Comparison of ENCODE assay signal across 22 cellular contexts in genomic region chr7:40761757-40762342, GRCh38.
DNase-seq lines count a peak whose midpoint lies in the region; ATAC-seq and TF ChIP-seq lines count a peak whose summit lies in the region.
"Had no signal": no experiment of that assay in that cellular context is flagged by ENCODE, and none has a peak within 500 bp of the region (broad histone marks: within the 10 kb centered on the region; RNA-seq: fewer than 3 reads in every experiment).

No MANE protein-coding gene starts in this region.

- H3K27ac ChIP-seq in C4-2B (no peak overlapping the region), VCaP (peak overlapping the region; percentile 64), neuronal stem cell (replicated peaks; ENCODE audit: low read length) (no peak overlapping the region)
- H3K27ac ChIP-seq: uterus had no signal

- H3K79me1 ChIP-seq in neuronal stem cell (ENCODE audit: low read depth, low read length): no peaks in the 10 kb centered on the region

- H3K23ac ChIP-seq in neuronal stem cell (ENCODE audit: low read depth, low read length, poor library complexity): no peak overlapping the region

- no peak overlapping the region for H3K4ac ChIP-seq in neuronal stem cell (ENCODE audit: low read length)

- no peak overlapping the region for H2BK12ac ChIP-seq in neuronal stem cell (ENCODE audit: low read length)

- H2AK5ac ChIP-seq in neuronal stem cell (ENCODE audit: low read depth, low read length): no peak overlapping the region

- no peak overlapping the region for H4K91ac ChIP-seq in neuronal stem cell (ENCODE audit: low read depth, low read length, poor library complexity)

- no peak overlapping the region for H3K9ac ChIP-seq in neuronal stem cell (ENCODE audit: low read depth, low read length, poor library complexity)

- H3K4me3 ChIP-seq in fibroblast of mammary gland (ENCODE audit: control insufficient read depth, low read depth, low read length) (no peak overlapping the region), neuronal stem cell (ENCODE audit: low read length in 2 of 2) (no peak overlapping the region)
- H3K4me3 ChIP-seq: uterus had no signal

- H3K27me3 ChIP-seq in neuronal stem cell (ENCODE audit: control insufficient read depth in 3 of 3, insufficient read depth in 3 of 3, low read depth in 1 of 3, low read length in 3 of 3): no peaks in the 10 kb centered on the region
- H3K27me3 ChIP-seq: uterus had no signal

- H2BK5ac ChIP-seq in neuronal stem cell (ENCODE audit: low read length): no peak overlapping the region

- no peaks in the 10 kb centered on the region for H3K36me3 ChIP-seq in neuronal stem cell (replicated peaks in 1 of 2; ENCODE audit: control insufficient read depth in 2 of 2, insufficient read depth in 2 of 2, low read length in 2 of 2)
- H3K36me3 ChIP-seq: uterus had no signal

- WGBS in neuronal stem cell (ENCODE audit: extremely low coverage in 2 of 2, insufficient read length in 2 of 2, insufficient replicate concordance in 1 of 2), 2 donors: no CpG with 5 or more reads among the region's 12 CpGs

- no peak overlapping the region for H4K8ac ChIP-seq in neuronal stem cell (ENCODE audit: low read depth, low read length)

- H3K4me1 ChIP-seq in neuronal stem cell (ENCODE audit: control insufficient read depth in 2 of 2, insufficient read depth in 1 of 2, low read depth in 1 of 2, low read length in 2 of 2): peaks cover 4 to 25% of the 10 kb centered on the region in 2 donors
- H3K4me1 ChIP-seq: uterus had no signal

- H2BK15ac ChIP-seq in neuronal stem cell (ENCODE audit: low read length): no peak overlapping the region

- DNase-seq in fibroblast of mammary gland (ENCODE audit: low read depth): peak; percentile 15
- no peak for DNase-seq in neuronal stem cell (ENCODE audit: low spot score)
- DNase-seq in DMS53 (lab: John Stamatoyannopoulos, UW): no peak
- no peak for DNase-seq in erythroblast (lab: John Stamatoyannopoulos, UW)
- DNase-seq: activated CD4-positive, alpha-beta T cell treated with anti-CD3 and anti-CD28 coated beads for 48 hours; activated CD8-positive, alpha-beta memory T cell treated with anti-CD3 and anti-CD28 coated beads, Interleukin-2, amount 50 U/mL, for 48 hours; activated naive CD4-positive, alpha-beta T cell; Calu3; effector memory CD4-positive, alpha-beta T cell; GF-D8; immature natural killer cell; Kasumi-1; NCI-H1436; SIG-M5; small intestine; T-helper 9 cell; uterus had no signal

- H3K4me2 ChIP-seq in neuronal stem cell (ENCODE audit: insufficient read depth, low read length, poor library complexity, severe bottlenecking): no peak overlapping the region

- no peak for TF ChIP-seq POLR2A in erythroblast (IDR thresholded peaks at IDR 0.05; ENCODE audit: low read length)

- ATAC-seq in HG03139 (IDR thresholded peaks at IDR 0.05; ENCODE audit: unreplicated experiment): no peak
- ATAC-seq in HG02981 (IDR thresholded peaks at IDR 0.05; ENCODE audit: unreplicated experiment): no peak
- ATAC-seq: stimulated activated effector memory CD8-positive, alpha-beta T cell treated with anti-CD3 and anti-CD28 coated beads, Interleukin-12 subunit alpha, Interleukin-12 subunit beta, amount 100 ng/mL, for 72 hours had no signal

- H2AFZ ChIP-seq in neuronal stem cell (ENCODE audit: low read length): no peak overlapping the region

- no peaks in the 10 kb centered on the region for H3K9me3 ChIP-seq in neuronal stem cell (replicated peaks in 1 of 2; ENCODE audit: control insufficient read depth in 2 of 2, insufficient read depth in 1 of 2, low read depth in 1 of 2, low read length in 2 of 2)
- H3K9me3 ChIP-seq: uterus had no signal

- TF ChIP-seq CTCF in C4-2B (conservative IDR thresholded peaks at IDR 0.05): peak; percentile 9; the same call in 1 of the 2 replicates
- TF ChIP-seq CTCF in VCaP (conservative IDR thresholded peaks at IDR 0.05): peak; percentile 63
- no peak for TF ChIP-seq CTCF in fibroblast of mammary gland (conservative IDR thresholded peaks at IDR 0.05; ENCODE audit: control insufficient read depth, insufficient read depth, low read depth, low read length)

- no peak overlapping the region for H3K14ac ChIP-seq in neuronal stem cell (ENCODE audit: low read length)

- no peak overlapping the region for H2BK120ac ChIP-seq in neuronal stem cell (ENCODE audit: low read depth, low read length)

- peak overlapping the region; percentile 55 for H3K18ac ChIP-seq in neuronal stem cell (ENCODE audit: low read length)
